33 cellular contexts compared by ENCODE assay signal in genomic region chr19:31528261-31528660, GRCh38.
"Had no signal": no experiment of that assay in that cellular context is flagged by ENCODE, and none has a peak within 500 bp of the region (broad histone marks: within the 10 kb centered on the region; RNA-seq: fewer than 3 reads in every experiment).

No MANE protein-coding gene starts in this region.

- H3K9me3 ChIP-seq: adrenal gland, colonic mucosa had no signal

- H3K4me1 ChIP-seq: adrenal gland, body of pancreas, colonic mucosa, gastrocnemius medialis had no signal

- H3K36me3 ChIP-seq: adrenal gland, colonic mucosa, gastrocnemius medialis had no signal

- H3K36me3 Mint-ChIP-seq: activated CD8-positive, alpha-beta memory T cell treated with anti-CD3 and anti-CD28 coated beads, Interleukin-2, amount 10 ng/mL, durations not matched to agents 7 days and 5 days; activated naive CD8-positive, alpha-beta T cell treated with anti-CD3 and anti-CD28 coated beads for 36 hours had no signal

- H3K27me3 Mint-ChIP-seq: activated CD4-positive, alpha-beta T cell treated with anti-CD3 and anti-CD28 coated beads, Interleukin-2, amount 10 ng/mL, durations not matched to agents 24 days and 14 days; activated CD8-positive, alpha-beta memory T cell treated with anti-CD3 and anti-CD28 coated beads, Interleukin-2, amount 10 ng/mL, durations not matched to agents 7 days and 5 days; activated naive CD8-positive, alpha-beta T cell treated with anti-CD3 and anti-CD28 coated beads for 36 hours; dendritic cell treated with granulocyte-macrophage colony-stimulating factor and Interleukin-4, amounts not matched to agents 40 ng/mL and 50 ng/mL, for 4 days had no signal

- H3K27ac Mint-ChIP-seq: activated CD4-positive, alpha-beta memory T cell treated with anti-CD3 and anti-CD28 coated beads for 36 hours; activated CD4-positive, alpha-beta T cell treated with anti-CD3 and anti-CD28 coated beads for 36 hours; activated CD4-positive, alpha-beta T cell treated with anti-CD3 and anti-CD28 coated beads, Interleukin-2, amount 10 ng/mL, durations not matched to agents 24 days and 14 days; activated CD8-positive, alpha-beta memory T cell treated with anti-CD3 and anti-CD28 coated beads, Interleukin-2, amount 10 ng/mL, durations not matched to agents 7 days and 5 days; activated CD8-positive, alpha-beta T cell treated with anti-CD3 and anti-CD28 coated beads, Interleukin-2, amount 10 ng/mL, durations not matched to agents 7 days and 5 days; activated naive CD4-positive, alpha-beta T cell treated with anti-CD3 and anti-CD28 coated beads for 36 hours; activated naive CD4-positive, alpha-beta T cell treated with anti-CD3 and anti-CD28 coated beads, Interleukin-2, amount 50 U/mL, for 24 hours; activated naive CD8-positive, alpha-beta T cell treated with anti-CD3 and anti-CD28 coated beads for 36 hours; activated naive CD8-positive, alpha-beta T cell treated with anti-CD3 and anti-CD28 coated beads, Interleukin-2, amount 50 U/mL, for 24 hours; activated T-helper 1 cell treated with anti-CD3 and anti-CD28 coated beads, Interleukin-12 subunit alpha, Interleukin-12 subunit beta, Interleukin-2, Interleukin-4 antibody, amounts not matched to agents 30 ng/mL and 10 ng/mL and 1 ng/mL, durations not matched to agents 14 hours and 24 hours and 36 hours; activated T-helper 2 cell treated with anti-CD3 and anti-CD28 coated beads, Interferon-gamma antibody, Interleukin-2, Interleukin-4, amounts not matched to agents 10 μg/mL and 5 μg/mL and 100 μg/mL, durations not matched to agents 14 hours and 24 hours and 36 hours; dendritic cell treated with granulocyte-macrophage colony-stimulating factor and Interleukin-4, amounts not matched to agents 40 ng/mL and 50 ng/mL, for 4 days; effector memory CD8-positive, alpha-beta T cell had no signal

- H3K4me1 Mint-ChIP-seq: activated CD4-positive, alpha-beta T cell treated with anti-CD3 and anti-CD28 coated beads for 36 hours; activated CD4-positive, alpha-beta T cell treated with anti-CD3 and anti-CD28 coated beads, Interleukin-2, amount 10 ng/mL, durations not matched to agents 24 days and 14 days; activated CD8-positive, alpha-beta memory T cell treated with anti-CD3 and anti-CD28 coated beads, Interleukin-2, amount 10 ng/mL, durations not matched to agents 7 days and 5 days; activated naive CD4-positive, alpha-beta T cell treated with anti-CD3 and anti-CD28 coated beads, Interleukin-2, amount 50 U/mL, for 24 hours; activated naive CD8-positive, alpha-beta T cell treated with anti-CD3 and anti-CD28 coated beads for 36 hours; activated naive CD8-positive, alpha-beta T cell treated with anti-CD3 and anti-CD28 coated beads, Interleukin-2, amount 50 U/mL, for 24 hours had no signal

- H3K27ac ChIP-seq: adrenal gland, body of pancreas, colonic mucosa, dorsolateral prefrontal cortex, epithelial cell of prostate, gastrocnemius medialis had no signal

- H3K27me3 ChIP-seq: adrenal gland, body of pancreas, colonic mucosa, dorsolateral prefrontal cortex, gastrocnemius medialis had no signal

- ATAC-seq: activated CD4-positive, alpha-beta T cell treated with anti-CD3 and anti-CD28 coated beads for 36 hours; activated CD8-positive, alpha-beta memory T cell treated with anti-CD3 and anti-CD28 coated beads, Interleukin-2, amount 10 ng/mL, durations not matched to agents 7 days and 5 days; activated CD8-positive, alpha-beta T cell treated with anti-CD3 and anti-CD28 coated beads, Interleukin-2, amount 10 ng/mL, durations not matched to agents 7 days and 5 days; activated naive CD8-positive, alpha-beta T cell treated with anti-CD3 and anti-CD28 coated beads, Interleukin-2, amount 50 U/mL, for 24 hours; body of pancreas; effector memory CD8-positive, alpha-beta T cell; gastrocnemius medialis had no signal

- H3K4me3 Mint-ChIP-seq: activated CD4-positive, alpha-beta memory T cell treated with anti-CD3 and anti-CD28 coated beads for 36 hours; activated CD4-positive, alpha-beta T cell treated with anti-CD3 and anti-CD28 coated beads for 36 hours; activated CD4-positive, alpha-beta T cell treated with anti-CD3 and anti-CD28 coated beads, Interleukin-2, amount 10 ng/mL, durations not matched to agents 24 days and 14 days; activated CD8-positive, alpha-beta memory T cell treated with anti-CD3 and anti-CD28 coated beads, Interleukin-2, amount 10 ng/mL, durations not matched to agents 7 days and 5 days; activated CD8-positive, alpha-beta T cell treated with anti-CD3 and anti-CD28 coated beads, Interleukin-2, amount 10 ng/mL, durations not matched to agents 7 days and 5 days; activated naive CD4-positive, alpha-beta T cell treated with anti-CD3 and anti-CD28 coated beads for 36 hours; activated naive CD4-positive, alpha-beta T cell treated with anti-CD3 and anti-CD28 coated beads, Interleukin-2, amount 50 U/mL, for 24 hours; activated naive CD8-positive, alpha-beta T cell treated with anti-CD3 and anti-CD28 coated beads for 36 hours; activated naive CD8-positive, alpha-beta T cell treated with anti-CD3 and anti-CD28 coated beads, Interleukin-2, amount 50 U/mL, for 24 hours; activated T-helper 1 cell treated with anti-CD3 and anti-CD28 coated beads, Interleukin-12 subunit alpha, Interleukin-12 subunit beta, Interleukin-2, Interleukin-4 antibody, amounts not matched to agents 30 ng/mL and 10 ng/mL and 1 ng/mL, durations not matched to agents 14 hours and 24 hours and 36 hours; dendritic cell treated with granulocyte-macrophage colony-stimulating factor and Interleukin-4, amounts not matched to agents 40 ng/mL and 50 ng/mL, for 4 days; effector memory CD8-positive, alpha-beta T cell had no signal

- DNase-seq: activated CD4-positive, alpha-beta memory T cell treated with anti-CD3 and anti-CD28 coated beads for 36 hours; activated CD4-positive, alpha-beta T cell treated with anti-CD3 and anti-CD28 coated beads for 36 hours; activated CD4-positive, alpha-beta T cell treated with anti-CD3 and anti-CD28 coated beads, Interleukin-2, amount 10 ng/mL, durations not matched to agents 24 days and 14 days; activated CD4-positive, CD25-positive, alpha-beta regulatory T cell; activated CD4-positive, CD25-positive, alpha-beta regulatory T cell treated with anti-CD3 and anti-CD28 coated beads, Interleukin-2, amount 50 U/mL, for 72 hours; activated CD8-positive, alpha-beta memory T cell treated with anti-CD3 and anti-CD28 coated beads, Interleukin-2, amount 10 ng/mL, durations not matched to agents 7 days and 5 days; activated CD8-positive, alpha-beta memory T cell treated with anti-CD3 and anti-CD28 coated beads, Interleukin-2, amount 50 U/mL, for 4 hours; activated CD8-positive, alpha-beta T cell treated with anti-CD3 and anti-CD28 coated beads, Interleukin-2, amount 10 ng/mL, durations not matched to agents 7 days and 5 days; activated effector memory CD4-positive, alpha-beta T cell treated with anti-CD3 and anti-CD28 coated beads, Interleukin-2, amount 50 U/mL, for 16 hours; activated naive CD4-positive, alpha-beta T cell treated with anti-CD3 and anti-CD28 coated beads for 36 hours; activated naive CD8-positive, alpha-beta T cell treated with anti-CD3 and anti-CD28 coated beads for 36 hours; activated naive CD8-positive, alpha-beta T cell treated with anti-CD3 and anti-CD28 coated beads, Interleukin-2, amount 50 U/mL, for 24 hours; activated T-cell treated with anti-CD3 and anti-CD28 coated beads, Interleukin-2, amount 50 U/mL, for 1 hour; activated T-cell treated with anti-CD3 and anti-CD28 coated beads, Interleukin-2, amount 50 U/mL, for 48 hours; adrenal gland; amygdala; aorta; body of pancreas; central memory CD4-positive, alpha-beta T cell; cerebellar nuclear complex; colonic mucosa; dorsolateral prefrontal cortex; effector CD4-positive, alpha-beta T cell; effector memory CD8-positive, alpha-beta T cell; foreskin fibroblast; gastrocnemius medialis; glutamatergic neuron; T-helper 2 cell had no signal

- H3K4me3 ChIP-seq: adrenal gland, body of pancreas, colonic mucosa, dorsolateral prefrontal cortex, gastrocnemius medialis had no signal
